8 cellular contexts compared by ENCODE assay signal in the genomic region with DNA sequence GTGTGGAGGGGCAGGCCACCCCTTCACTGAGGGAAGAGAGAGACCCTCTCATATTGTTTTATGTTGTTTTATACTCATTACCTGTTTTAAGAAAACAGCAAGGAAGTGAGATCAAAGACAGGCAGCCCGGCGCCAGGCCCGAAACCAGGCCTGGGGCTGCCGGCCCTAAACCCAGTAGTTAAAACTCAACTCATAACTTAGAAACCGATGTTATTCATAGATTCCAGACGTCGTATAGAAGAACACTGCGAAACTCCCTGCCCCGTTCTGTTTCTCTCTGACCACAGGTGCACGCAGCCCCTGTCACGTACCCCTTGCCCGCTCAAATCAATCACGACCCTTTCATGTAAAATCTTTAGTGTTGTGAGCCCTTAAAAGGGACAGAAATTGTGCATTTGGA. TPM values are rescaled to one million over a fixed set of nuclear protein-coding genes. Genes with fewer than 3 reads are reported as not detected.
"Had no signal": no experiment of that assay in that cellular context is flagged by ENCODE, and none has a peak within 500 bp of the region (broad histone marks: within the 10 kb centered on the region; RNA-seq: fewer than 3 reads in every experiment).

No MANE protein-coding gene starts in this region.

RNA-seq across cellular contexts. Expression of gene CRLF2, which starts 40.5 kb away (rescaled TPM):
- total RNA-seq: dermis blood vessel endothelial cell, gastrocnemius medialis, glomerular endothelial cell, left ventricle myocardium superior, occipital lobe, pulmonary artery endothelial cell, vagina had no signal
- polyA plus RNA-seq: keratinocyte had no signal
